In the genomic region with DNA sequence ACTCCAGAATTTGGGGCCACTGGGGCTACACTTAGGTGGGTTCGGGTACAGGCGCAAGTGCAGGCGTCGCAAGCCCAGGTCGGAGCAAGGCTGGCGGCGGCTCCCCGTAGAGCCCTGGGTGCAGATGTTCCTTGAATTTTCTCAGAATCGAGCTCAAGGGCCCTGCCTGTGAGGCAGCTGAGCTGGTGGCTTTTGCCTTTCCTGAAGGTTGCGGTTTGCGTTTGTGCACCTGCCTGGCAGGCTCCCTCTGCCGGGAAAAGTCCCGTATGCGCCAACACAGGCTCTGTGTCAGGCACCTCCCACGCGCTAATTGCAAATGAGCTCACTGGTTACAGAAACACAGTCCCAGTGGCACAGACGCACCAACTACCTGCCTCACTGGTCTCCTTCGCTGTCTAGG, we compare ENCODE assay signal across 14 cellular contexts. TPM values are rescaled to one million over a fixed set of nuclear protein-coding genes. Genes with fewer than 3 reads are reported as not detected.
A peak's percentile ranks its signal among the peaks of the same experiment; 100 is the strongest.
DNase-seq lines count a peak whose midpoint lies in the region; ATAC-seq and TF ChIP-seq lines count a peak whose summit lies in the region.
"Had no signal": no experiment of that assay in that cellular context is flagged by ENCODE, and none has a peak within 500 bp of the region (broad histone marks: within the 10 kb centered on the region; RNA-seq: fewer than 3 reads in every experiment).

No MANE protein-coding gene starts in this region.

- POLR2A ChIA-PET in CD8-positive, alpha-beta T cell (lab: Charles Lee) = no interaction called here

- peak overlapping the region; percentile 55 for H3K27ac Mint-ChIP-seq in CD8-positive, alpha-beta T cell
- H3K27ac Mint-ChIP-seq in T-helper 17 cell (peak overlapping the region; percentile 54), type B pancreatic cell (no peak overlapping the region)
- H3K27ac Mint-ChIP-seq in activated naive CD4-positive, alpha-beta T cell treated with anti-CD3 and anti-CD28 coated beads, Interleukin-2, amount 10 ng/mL, durations not matched to agents 7 days and 5 days = peak overlapping the region; percentile 81

- H3K9me3 ChIP-seq in CD8-positive, alpha-beta T cell (ENCODE audit: low read length) = no peaks in the 10 kb centered on the region
- no peaks in the 10 kb centered on the region for H3K9me3 ChIP-seq in T-helper 17 cell (ENCODE audit: control insufficient read depth, low read length, poor library complexity, severe bottlenecking)
- no peaks in the 10 kb centered on the region for H3K9me3 ChIP-seq in tibial artery
- H3K9me3 ChIP-seq: gastrocnemius medialis, left ventricle myocardium inferior, Peyer's patch, thoracic aorta had no signal

- no peak overlapping the region for H3K4me3 Mint-ChIP-seq in CD8-positive, alpha-beta T cell
- no peak overlapping the region for H3K4me3 Mint-ChIP-seq in T-helper 17 cell
- peak overlapping the region; percentile 26 for H3K4me3 Mint-ChIP-seq in activated naive CD4-positive, alpha-beta T cell treated with anti-CD3 and anti-CD28 coated beads, Interleukin-2, amount 10 ng/mL, durations not matched to agents 7 days and 5 days
- no peak overlapping the region for H3K4me3 Mint-ChIP-seq in type B pancreatic cell

- no peaks in the 10 kb centered on the region for H3K27me3 ChIP-seq in CD8-positive, alpha-beta T cell (ENCODE audit: insufficient read depth, low read length)
- no peaks in the 10 kb centered on the region for H3K27me3 ChIP-seq in tibial artery
- H3K27me3 ChIP-seq: gastrocnemius medialis, Peyer's patch had no signal

- no peaks in the 10 kb centered on the region for H3K27me3 Mint-ChIP-seq in CD8-positive, alpha-beta T cell (ENCODE audit: low read depth)
- H3K27me3 Mint-ChIP-seq in T-helper 17 cell (no peaks in the 10 kb centered on the region), type B pancreatic cell (no peaks in the 10 kb centered on the region)
- no peaks in the 10 kb centered on the region for H3K27me3 Mint-ChIP-seq in activated naive CD4-positive, alpha-beta T cell treated with anti-CD3 and anti-CD28 coated beads, Interleukin-2, amount 10 ng/mL, durations not matched to agents 7 days and 5 days

- peaks cover 27% of the 10 kb centered on the region for H3K36me3 ChIP-seq in CD8-positive, alpha-beta T cell (ENCODE audit: insufficient read depth, low read length)
- H3K36me3 ChIP-seq in tibial artery = peaks cover 36 to 70% (median 63%) of the 10 kb centered on the region in 3 donors

- H3K4me1 Mint-ChIP-seq in CD8-positive, alpha-beta T cell (ENCODE audit: low read depth) = peaks cover 18% of the 10 kb centered on the region
- H3K4me1 Mint-ChIP-seq in T-helper 17 cell (peaks cover 15% of the 10 kb centered on the region), type B pancreatic cell (ENCODE audit: unreplicated experiment) (peaks cover 8% of the 10 kb centered on the region)
- peaks cover 31% of the 10 kb centered on the region for H3K4me1 Mint-ChIP-seq in activated naive CD4-positive, alpha-beta T cell treated with anti-CD3 and anti-CD28 coated beads, Interleukin-2, amount 10 ng/mL, durations not matched to agents 7 days and 5 days

- CTCF ChIA-PET in CD8-positive, alpha-beta T cell (lab: Charles Lee) = interaction anchor here (1.0 to 1.6 kb wide), 3 partner anchors 9 to 55 kb away, joined by 3 to 6 read pairs (median 3); no protein-coding TSS in a partner anchor
- CTCF ChIA-PET in activated naive CD4-positive, alpha-beta T cell treated with anti-CD3 and anti-CD28 coated beads, Interleukin-2, amount 10 ng/mL, durations not matched to agents 7 days and 5 days (lab: Charles Lee) = interaction anchor here (0.7 to 2.2 kb wide), 7 partner anchors 9 to 190 kb away, joined by 3 to 10 read pairs (median 3); a partner anchor contains a TSS

- no peak for TF ChIP-seq CTCF in CD8-positive, alpha-beta T cell (IDR thresholded peaks at IDR 0.05)
- TF ChIP-seq CTCF in type B pancreatic cell (conservative IDR thresholded peaks at IDR 0.05) (no peak), tibial artery (IDR thresholded peaks at IDR 0.05) (no peak)

- no peaks in the 10 kb centered on the region for H3K9me3 Mint-ChIP-seq in CD8-positive, alpha-beta T cell
- H3K9me3 Mint-ChIP-seq in activated naive CD4-positive, alpha-beta T cell treated with anti-CD3 and anti-CD28 coated beads, Interleukin-2, amount 10 ng/mL, durations not matched to agents 7 days and 5 days = no peaks in the 10 kb centered on the region
- no peaks in the 10 kb centered on the region for H3K9me3 Mint-ChIP-seq in type B pancreatic cell

- H3K27ac ChIP-seq in CD8-positive, alpha-beta T cell (ENCODE audit: low read depth, low read length) = no peak overlapping the region
- no peak overlapping the region for H3K27ac ChIP-seq in tibial artery
- H3K27ac ChIP-seq: gastrocnemius medialis, left ventricle myocardium inferior, Peyer's patch, thoracic aorta had no signal

- no peak overlapping the region for H3K4me3 ChIP-seq in CD8-positive, alpha-beta T cell (ENCODE audit: low read depth, low read length)
- H3K4me3 ChIP-seq in tibial artery = no peak overlapping the region
- H3K4me3 ChIP-seq: gastrocnemius medialis, left ventricle myocardium inferior, Peyer's patch, thoracic aorta had no signal

- H3K4me1 ChIP-seq in CD8-positive, alpha-beta T cell (ENCODE audit: insufficient read depth, low read length) = peaks cover under 1% of the 10 kb centered on the region
- peaks cover 0 to 10% (median 4%) of the 10 kb centered on the region in 4 donors for H3K4me1 ChIP-seq in tibial artery

- no peak for DNase-seq in CD8-positive, alpha-beta T cell
- peak in 2 of 3 donors; percentile 28 to 32 for DNase-seq in T-helper 17 cell
- DNase-seq in activated naive CD4-positive, alpha-beta T cell treated with anti-CD3 and anti-CD28 coated beads, Interleukin-2, amount 10 ng/mL, durations not matched to agents 7 days and 5 days = peak; percentile 73
- DNase-seq in stimulated activated CD4-positive, alpha-beta T cell treated with anti-CD3 and anti-CD28 coated beads, Interleukin-15, amount 100 ng/mL, for 48 hours (ENCODE audit: low read depth in 2 of 2) = peak; percentile 44 to 70
- no peak for DNase-seq in type B pancreatic cell (ENCODE audit: extremely low spot score, unreplicated experiment)
- no peak for DNase-seq in tibial artery
- DNase-seq in sciatic nerve (ENCODE audit: low spot score) = no peak
- DNase-seq: gastrocnemius medialis, left ventricle myocardium inferior, NCI-H2081, Peyer's patch, small intestine had no signal

- ATAC-seq in CD8-positive, alpha-beta T cell = peak; percentile 46
- ATAC-seq in T-helper 17 cell = peak; percentile 84
- ATAC-seq in sciatic nerve = no peak
- no peak for ATAC-seq in GM18870 (IDR thresholded peaks at IDR 0.05; ENCODE audit: unreplicated experiment)
- ATAC-seq: gastrocnemius medialis had no signal

- H3K36me3 Mint-ChIP-seq in CD8-positive, alpha-beta T cell = peaks cover 62% of the 10 kb centered on the region
- no peaks in the 10 kb centered on the region for H3K36me3 Mint-ChIP-seq in T-helper 17 cell (ENCODE audit: low read depth)
- H3K36me3 Mint-ChIP-seq in activated naive CD4-positive, alpha-beta T cell treated with anti-CD3 and anti-CD28 coated beads, Interleukin-2, amount 10 ng/mL, durations not matched to agents 7 days and 5 days = peaks cover 27% of the 10 kb centered on the region
- peaks cover 13% of the 10 kb centered on the region for H3K36me3 Mint-ChIP-seq in type B pancreatic cell

- intact Hi-C loops in CD8-positive, alpha-beta T cell (cut with DNase I, micrococcal nuclease) = no loop called here
- intact Hi-C loops in tibial artery (cut with DNase I; ENCODE audit: low total_unique reads) = no loop called here
- intact Hi-C loops in sciatic nerve (cut with DNase I) = no loop called here

RNA-seq across cellular contexts. Expression of a gene that starts 5.9 kb away (rescaled TPM):
- 1 to 10 TPM; 3.4 to 3.9 TPM for total RNA-seq in CD8-positive, alpha-beta T cell
- total RNA-seq in T-helper 17 cell (1 to 10 TPM; 4.1 to 5.2 TPM), type B pancreatic cell (ENCODE audit: low replicate concordance) (10.5 and 10.8 TPM in 2 replicates), sciatic nerve (8.4 TPM)

RNA-seq across cellular contexts. Expression of a gene that starts 11.3 kb away (rescaled TPM):
- total RNA-seq in CD8-positive, alpha-beta T cell = not detected
- not detected for total RNA-seq in T-helper 17 cell
- total RNA-seq in type B pancreatic cell (ENCODE audit: low replicate concordance) = not detected in 2 replicates
- not detected for total RNA-seq in sciatic nerve
- total RNA-seq: gastrocnemius medialis, left ventricle myocardium inferior, thoracic aorta had no signal

RNA-seq across cellular contexts. Expression of a gene that starts 11.6 kb away (rescaled TPM):
- 100 to 1,000 TPM; 130 to 142 TPM for total RNA-seq in CD8-positive, alpha-beta T cell
- total RNA-seq in T-helper 17 cell (10 to 100 TPM; 95.0 to 96.6 TPM), type B pancreatic cell (ENCODE audit: low replicate concordance) (59.4 and 63.2 TPM in 2 replicates), sciatic nerve (46.1 TPM)

RNA-seq across cellular contexts. Expression of a gene that starts 14.2 kb away (rescaled TPM):
- total RNA-seq in CD8-positive, alpha-beta T cell = under 1 TPM in 1 of 2 experiments, not detected in 1; 0.56 TPM
- not detected for total RNA-seq in T-helper 17 cell
- 7.0 and 21.9 TPM in 2 replicates for total RNA-seq in type B pancreatic cell (ENCODE audit: low replicate concordance)
- not detected for total RNA-seq in sciatic nerve
- total RNA-seq: gastrocnemius medialis, left ventricle myocardium inferior, thoracic aorta had no signal

RNA-seq across cellular contexts. Expression of a gene that starts 44.4 kb away (rescaled TPM):
- total RNA-seq in CD8-positive, alpha-beta T cell = 1 to 10 TPM; 5.2 to 6.4 TPM
- 1 to 10 TPM; 5.0 to 8.4 TPM for total RNA-seq in T-helper 17 cell
- total RNA-seq in type B pancreatic cell (ENCODE audit: low replicate concordance) = 1.3 and 3.4 TPM in 2 replicates
- 4.9 TPM for total RNA-seq in sciatic nerve
- total RNA-seq: gastrocnemius medialis, left ventricle myocardium inferior, thoracic aorta had no signal

Comparison
In these comparisons a context has a peak if more than half of its experiments do, and no peak if none do; other contexts are left out.
1. ATAC-seq: peak in CD8-positive, alpha-beta T cell (single experiment) and T-helper 17 cell (single experiment); none in sciatic nerve (single experiment) and GM18870 (single experiment).
2. DNase-seq: peak in T-helper 17 cell (2 of 3), activated naive CD4-positive, alpha-beta T cell treated with anti-CD3 and anti-CD28 coated beads, Interleukin-2, amount 10 ng/mL, durations not matched to agents 7 days and 5 days (single experiment) and stimulated activated CD4-positive, alpha-beta T cell treated with anti-CD3 and anti-CD28 coated beads, Interleukin-15, amount 100 ng/mL, for 48 hours (2 of 2); none in CD8-positive, alpha-beta T cell (0 of 7), type B pancreatic cell (single experiment), tibial artery (0 of 2) and sciatic nerve (single experiment).